17 cellular contexts compared by ENCODE assay signal in genomic region chr19:32018014-32018413, GRCh38.
DNase-seq lines count a peak whose midpoint lies in the region; ATAC-seq and TF ChIP-seq lines count a peak whose summit lies in the region.
"Had no signal": no experiment of that assay in that cellular context is flagged by ENCODE, and none has a peak within 500 bp of the region (broad histone marks: within the 10 kb centered on the region; RNA-seq: fewer than 3 reads in every experiment).

No MANE protein-coding gene starts in this region.

- H3K4me2 ChIP-seq in BLaER1 treated with 17β-estradiol and CSF1 and Interleukin-3, amounts not matched to agents 10 nM and 100 nM = peak overlapping the region; percentile 14 to 72 (median 57); a peak in 19 of 22 replicates
- H3K4me2 ChIP-seq in fibroblast of lung (ENCODE audit: extremely low read depth, insufficient read depth, low read length) (no peak overlapping the region), Karpas-422 (ENCODE audit: low read depth, low read length, poor library complexity, severe bottlenecking) (no peak overlapping the region)

- H3K4me1 ChIP-seq in BLaER1 treated with 17β-estradiol and CSF1 and Interleukin-3, amounts not matched to agents 10 nM and 100 nM = peaks cover 7 to 22% (median 16%) of the 10 kb centered on the region in 10 experiments; a peak in 17 of 20 replicates
- H3K4me1 ChIP-seq in fibroblast of lung (ENCODE audit: control insufficient read depth, extremely low read depth, insufficient read depth, low read length) (no peaks in the 10 kb centered on the region), sigmoid colon (peaks cover 0 to 32% (median 30%) of the 10 kb centered on the region in 4 donors), Karpas-422 (ENCODE audit: low read length) (no peaks in the 10 kb centered on the region)

- TF ChIP-seq EP300 in sigmoid colon (IDR thresholded peaks at IDR 0.05) = peak in 2 of 4 donors; percentile 34 to 77

- TF ChIP-seq CTCF in RWPE1 (conservative IDR thresholded peaks at IDR 0.05; ENCODE audit: low read depth) (no peak), fibroblast of lung (conservative IDR thresholded peaks at IDR 0.05 in 1 of 2, IDR thresholded peaks at IDR 0.05 in 1 of 2; ENCODE audit: low read depth in 1 of 2, low read length in 2 of 2) (no peak), sigmoid colon (IDR thresholded peaks at IDR 0.05) (no peak)

- 0 out of 20 replicates have a peak overlapping the region, but pooled peaks of 1 of the 10 experiments have one; percentile 15 for H3K4me3 ChIP-seq in BLaER1 treated with 17β-estradiol and CSF1 and Interleukin-3, amounts not matched to agents 10 nM and 100 nM
- H3K4me3 ChIP-seq in fibroblast of lung (replicated peaks in 1 of 4; ENCODE audit: control extremely low read depth in 1 of 4, insufficient read depth in 1 of 4, low read depth in 3 of 4, low read length in 4 of 4) = no peak overlapping the region
- no peak overlapping the region for H3K4me3 ChIP-seq in sigmoid colon
- H3K4me3 ChIP-seq in Karpas-422 (ENCODE audit: low read length) = no peak overlapping the region
- H3K4me3 ChIP-seq: upper lobe of left lung had no signal

- TF ChIP-seq POLR2A in sigmoid colon (IDR thresholded peaks at IDR 0.05) = no peak

- peak overlapping the region in 9 of 11 experiments; percentile 7 to 57 (median 41); a peak in 12 of 22 replicates for H3K27ac ChIP-seq in BLaER1 treated with 17β-estradiol and CSF1 and Interleukin-3, amounts not matched to agents 10 nM and 100 nM
- H3K27ac ChIP-seq in RWPE1 = peak overlapping the region; percentile 24
- H3K27ac ChIP-seq in fibroblast of lung (ENCODE audit: insufficient read depth, low read length) = no peak overlapping the region
- peak overlapping the region in 1 of 4 donors; percentile 27 for H3K27ac ChIP-seq in sigmoid colon
- no peak overlapping the region for H3K27ac ChIP-seq in Karpas-422 (ENCODE audit: low read length)
- H3K27ac ChIP-seq: upper lobe of left lung had no signal

- no peaks in the 10 kb centered on the region for H3K9me2 ChIP-seq in Karpas-422 (replicated peaks; ENCODE audit: insufficient read depth, low read length)

- CTCF ChIA-PET in RWPE1 (lab: Yijun Ruan, JAX) = no interaction called here

- no peak overlapping the region for H2AFZ ChIP-seq in fibroblast of lung (ENCODE audit: low read length)
- no peak overlapping the region for H2AFZ ChIP-seq in Karpas-422 (ENCODE audit: low read length)

- H3K27me3 ChIP-seq in BLaER1 treated with 17β-estradiol and CSF1 and Interleukin-3, amounts not matched to agents 10 nM and 100 nM = no peaks in the 10 kb centered on the region
- no peaks in the 10 kb centered on the region for H3K27me3 ChIP-seq in fibroblast of lung (ENCODE audit: control insufficient read depth, insufficient read depth, low read length)
- no peaks in the 10 kb centered on the region for H3K27me3 ChIP-seq in sigmoid colon
- H3K27me3 ChIP-seq in Karpas-422 (ENCODE audit: low read length) = no peaks in the 10 kb centered on the region
- H3K27me3 ChIP-seq: upper lobe of left lung had no signal

- POLR2A ChIA-PET in RWPE1 (lab: Yijun Ruan, JAX; ENCODE audit: low non-redundant PET) = no interaction called here

- H3K9me3 ChIP-seq in BLaER1 treated with 17β-estradiol and CSF1 and Interleukin-3, amounts not matched to agents 10 nM and 100 nM (replicated peaks in 1 of 11) = peaks cover 34 to 60% (median 40%) of the 10 kb centered on the region in 11 experiments
- no peaks in the 10 kb centered on the region for H3K9me3 ChIP-seq in fibroblast of lung (ENCODE audit: control insufficient read depth, insufficient read depth, low read depth, low read length)
- H3K9me3 ChIP-seq in sigmoid colon = no peaks in the 10 kb centered on the region
- no peaks in the 10 kb centered on the region for H3K9me3 ChIP-seq in Karpas-422 (ENCODE audit: low read length)
- H3K9me3 ChIP-seq: upper lobe of left lung had no signal

- H3K36me3 ChIP-seq in BLaER1 treated with 17β-estradiol and CSF1 and Interleukin-3, amounts not matched to agents 10 nM and 100 nM = no peaks in the 10 kb centered on the region
- H3K36me3 ChIP-seq in fibroblast of lung (ENCODE audit: control insufficient read depth, insufficient read depth, low read length) = no peaks in the 10 kb centered on the region
- H3K36me3 ChIP-seq in sigmoid colon = no peaks in the 10 kb centered on the region
- no peaks in the 10 kb centered on the region for H3K36me3 ChIP-seq in Karpas-422 (ENCODE audit: insufficient read depth, low read length)
- H3K36me3 ChIP-seq: upper lobe of left lung had no signal

- H3K79me2 ChIP-seq in fibroblast of lung (ENCODE audit: control insufficient read depth, insufficient read depth, low read length) (no peaks in the 10 kb centered on the region), Karpas-422 (ENCODE audit: low read length) (no peaks in the 10 kb centered on the region)

- intact Hi-C loops in sigmoid colon (cut with DNase I) = no loop called here

- H4K20me1 ChIP-seq in BLaER1 treated with 17β-estradiol and CSF1 and Interleukin-3, amounts not matched to agents 10 nM and 100 nM = no peaks in the 10 kb centered on the region
- H4K20me1 ChIP-seq in fibroblast of lung (ENCODE audit: control insufficient read depth, extremely low read depth, insufficient read depth, low read length) (no peaks in the 10 kb centered on the region), Karpas-422 (ENCODE audit: insufficient read depth, low read depth, low read length) (no peaks in the 10 kb centered on the region)

- ATAC-seq in GM18907 (IDR thresholded peaks at IDR 0.05; ENCODE audit: unreplicated experiment) = no peak

- DNase-seq in RWPE1 (ENCODE audit: low spot score) = peak; percentile 65
- peak; percentile 85 to 95 for DNase-seq in fibroblast of lung (ENCODE audit: low read depth in 2 of 2)
- DNase-seq in sigmoid colon = peak; percentile 83
- no peak for DNase-seq in Karpas-422
- DNase-seq in globus pallidus (ENCODE audit: low spot score) = no peak
- no peak for DNase-seq in glomerular visceral epithelial cell (ENCODE audit: extremely low spot score)
- DNase-seq: activated gamma-delta T cell; caudate nucleus; erythroblast; NCI-H2029 treated with DMSO at 0.1 percent for 48 hours; NCI-H69; occipital lobe; Right ventricle myocardium superior; stimulated activated CD4-positive, alpha-beta T cell treated with anti-CD3 and anti-CD28 coated beads, Interleukin-1b, Interleukin-23, amount 100 ng/mL, for 48 hours; upper lobe of left lung had no signal

- WGBS in sigmoid colon, 2 donors = 19 to 25% methylated on average over 6 of the region's 6 CpGs

- H3K9ac ChIP-seq in BLaER1 treated with 17β-estradiol and CSF1 and Interleukin-3, amounts not matched to agents 10 nM and 100 nM = no peak overlapping the region; a peak in 1 of 22 replicates
- no peak overlapping the region for H3K9ac ChIP-seq in fibroblast of lung (ENCODE audit: insufficient read depth, low read length)
- H3K9ac ChIP-seq in Karpas-422 (ENCODE audit: low read length) = no peak overlapping the region

Comparison
In these comparisons a context has a peak if more than half of its experiments do, and no peak if none do; other contexts are left out.
1. H3K27ac ChIP-seq: peak in BLaER1 treated with 17β-estradiol and CSF1 and Interleukin-3, amounts not matched to agents 10 nM and 100 nM (9 of 11) and RWPE1 (single experiment); none in fibroblast of lung (single experiment) and Karpas-422 (single experiment).
2. H3K4me2 ChIP-seq: peak in BLaER1 treated with 17β-estradiol and CSF1 and Interleukin-3, amounts not matched to agents 10 nM and 100 nM (11 of 11); none in fibroblast of lung (single experiment) and Karpas-422 (single experiment).
3. DNase-seq: peak in RWPE1 (single experiment), fibroblast of lung (2 of 2) and sigmoid colon (single experiment); none in Karpas-422 (single experiment), globus pallidus (single experiment) and glomerular visceral epithelial cell (single experiment).